11 cellular contexts compared by ENCODE assay signal in the genomic region with DNA sequence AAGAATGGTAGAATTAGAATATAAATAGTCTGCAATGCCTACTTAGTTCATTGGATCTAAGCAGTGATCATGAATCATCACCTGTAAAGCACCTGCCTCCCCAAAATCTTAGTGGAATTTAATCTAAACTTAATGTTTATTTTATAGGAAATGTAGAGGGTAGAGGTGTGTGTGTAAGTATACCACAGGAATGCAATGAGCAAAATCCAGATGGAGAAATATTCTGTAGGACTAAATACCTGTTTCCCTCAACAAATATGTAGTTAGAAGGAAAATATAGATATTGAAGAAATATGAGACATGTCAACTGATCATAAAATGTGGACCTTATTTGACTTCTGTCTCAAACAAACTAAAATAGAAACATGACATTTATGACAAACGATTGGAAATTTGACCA.
"Had no signal": no experiment of that assay in that cellular context is flagged by ENCODE, and none has a peak within 500 bp of the region (broad histone marks: within the 10 kb centered on the region; RNA-seq: fewer than 3 reads in every experiment).

No MANE protein-coding gene starts in this region.

- FAIRE-seq: H1, H54 had no signal

- H3K4me2 ChIP-seq: GM23338 had no signal

- H3K9me3 ChIP-seq: HAP-1 had no signal

- H3K36me3 ChIP-seq: HAP-1 had no signal

- DNase-seq: GM23248, GOT3, H7, H9, HCEC 1CT, HFFc6 had no signal

- H2AFZ ChIP-seq: GM23248, GM23338 had no signal

- ATAC-seq: GM23338, HCT116 had no signal

- H3K9ac ChIP-seq: GM23248 had no signal

- H3K4me1 ChIP-seq: HAP-1 had no signal

- H3K27ac ChIP-seq: GM23248 had no signal

- H3K4me3 ChIP-seq: GM23248, GM23338, HAP-1 had no signal
